ENCODE assay signal across 8 cellular contexts in genomic region chr2:169452080-169452479, GRCh38. TPM values are rescaled to one million over a fixed set of nuclear protein-coding genes. Genes with fewer than 3 reads are reported as not detected.
DNase-seq lines count a peak whose midpoint lies in the region; ATAC-seq and TF ChIP-seq lines count a peak whose summit lies in the region.

No MANE protein-coding gene starts in this region.

- no peak overlapping the region for H3K27ac ChIP-seq in brain microvascular endothelial cell

- H3K27me3 ChIP-seq in brain microvascular endothelial cell (replicated peaks): no peaks in the 10 kb centered on the region

- in situ Hi-C loops in brain microvascular endothelial cell (cut with HindIII; ENCODE audit: low pct_ligation_motif_present, low sequenced_read_pairs): no loop called here

- peak; percentile 25 to 68 for DNase-seq in NCI-H524 (lab: John Stamatoyannopoulos, UW)
- no peak for DNase-seq in NCI-H524 treated with DMSO at 0.1 percent for 48 hours (lab: John Stamatoyannopoulos, UW)
- DNase-seq in NCI-H2081 treated with DMSO at 0.1 percent for 48 hours (lab: John Stamatoyannopoulos, UW): peak; percentile 4
- no peak for DNase-seq in brain microvascular endothelial cell
- peak; percentile 59 to 74 for DNase-seq in lung microvascular endothelial cell (ENCODE audit: low read depth in 2 of 2)
- no peak for DNase-seq in SHP77 treated with DMSO at 0.1 percent for 48 hours (lab: John Stamatoyannopoulos, UW)
- DNase-seq in KG1 (lab: John Stamatoyannopoulos, UW): no peak

- no peak for ATAC-seq in HG03159 (IDR thresholded peaks at IDR 0.05; ENCODE audit: unreplicated experiment)

- H3K4me3 ChIP-seq in brain microvascular endothelial cell (ENCODE audit: low read depth, low read length): no peak overlapping the region

- H3K36me3 ChIP-seq in brain microvascular endothelial cell (replicated peaks): no peaks in the 10 kb centered on the region

- peak; percentile 38 for TF ChIP-seq CTCF in brain microvascular endothelial cell (IDR thresholded peaks at IDR 0.05; ENCODE audit: low read depth, low read length, missing control alignments)

RNA-seq across cellular contexts. Expression of gene BBS5, which starts 27.2 kb away (rescaled TPM):
- 0.99 and 1.3 TPM in 2 replicates for total RNA-seq in lung microvascular endothelial cell

RNA-seq across cellular contexts. Expression of gene KLHL41, which starts 57.4 kb away (rescaled TPM):
- total RNA-seq in lung microvascular endothelial cell: under 0.01 and 0.20 TPM in 2 replicates

Comparison
In these comparisons a context has a peak if more than half of its experiments do, and no peak if none do; other contexts are left out.
1. DNase-seq: peak in NCI-H524 (2 of 2), NCI-H2081 treated with DMSO at 0.1 percent for 48 hours (single experiment) and lung microvascular endothelial cell (2 of 2); none in NCI-H524 treated with DMSO at 0.1 percent for 48 hours (single experiment), brain microvascular endothelial cell (single experiment), SHP77 treated with DMSO at 0.1 percent for 48 hours (single experiment) and KG1 (single experiment).